8 cellular contexts compared by ENCODE assay signal in the genomic region with DNA sequence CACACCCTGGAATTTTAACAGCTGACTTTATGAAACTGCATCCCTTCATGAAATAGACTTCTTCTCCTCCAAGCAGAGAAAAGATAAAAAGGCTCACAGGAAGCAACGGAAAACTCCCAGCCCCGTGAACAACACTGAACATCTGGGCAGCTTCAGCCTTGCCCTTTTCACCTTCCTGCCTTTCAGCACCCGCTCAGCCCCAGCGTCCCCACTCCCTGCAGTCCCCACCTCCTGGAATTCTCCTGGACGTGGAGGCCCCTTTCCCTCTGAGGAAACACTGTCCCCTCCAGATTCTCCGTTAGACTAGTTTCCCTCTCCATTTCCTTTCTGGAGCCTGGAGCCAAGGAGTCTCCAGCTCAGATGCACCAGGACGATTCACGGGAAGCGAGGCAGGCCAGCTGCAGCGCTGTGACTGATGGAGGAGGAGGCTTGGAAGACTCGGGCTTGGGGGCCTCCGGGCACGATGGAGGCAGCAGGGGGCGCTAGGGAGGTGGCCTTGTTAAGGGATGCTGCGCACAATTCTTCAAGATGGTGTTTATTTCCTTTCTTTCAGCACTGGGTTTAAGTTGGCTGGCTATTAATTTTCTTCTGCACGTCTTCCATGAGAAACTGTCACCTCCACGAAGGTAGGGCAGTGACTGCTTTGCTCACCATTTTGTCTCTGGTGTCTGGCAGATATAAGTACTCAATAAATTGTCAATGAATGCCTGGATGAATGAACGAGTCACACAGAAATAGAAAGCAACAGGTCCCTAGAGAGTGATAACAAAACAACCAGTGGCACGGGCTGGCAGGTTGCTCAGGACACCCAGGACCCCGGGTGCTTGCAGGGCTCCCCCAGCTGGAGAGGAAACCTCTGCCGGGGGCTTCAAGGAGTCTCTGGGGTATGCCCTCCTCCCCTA. TPM values are rescaled to one million over a fixed set of nuclear protein-coding genes. Genes with fewer than 3 reads are reported as not detected.
DNase-seq lines count a peak whose midpoint lies in the region; ATAC-seq and TF ChIP-seq lines count a peak whose summit lies in the region.

No MANE protein-coding gene starts in this region.

- H3K4me1 Mint-ChIP-seq in activated B cell treated with CpG ODN at 0.5 μM for 24 hours, result peaks cover 8% of the 10 kb centered on the region

- no peaks in the 10 kb centered on the region for H3K27me3 ChIP-seq in right lobe of liver

- no peak overlapping the region for H3K27ac Mint-ChIP-seq in activated B cell treated with CpG ODN at 0.5 μM for 24 hours

- TF ChIP-seq CTCF in activated B cell treated with CpG ODN at 0.5 μM for 24 hours (IDR thresholded peaks at IDR 0.05) (no peak), right lobe of liver (IDR thresholded peaks at IDR 0.05) (peak; percentile 21 to 48 (median 34))

- 56% methylated on average over 11 of the region's 21 CpGs for WGBS in right lobe of liver (ENCODE audit: insufficient coverage, low coverage, low lambda C conversion rate, missing lambda C conversion rate)

- TF ChIP-seq POLR2A in right lobe of liver (IDR thresholded peaks at IDR 0.05), result no peak

- H3K27me3 Mint-ChIP-seq in activated B cell treated with CpG ODN at 0.5 μM for 24 hours, result peaks cover 39% of the 10 kb centered on the region

- peaks cover 0 to 26% (median 8%) of the 10 kb centered on the region in 4 donors for H3K4me1 ChIP-seq in right lobe of liver

- no peaks in the 10 kb centered on the region for H3K36me3 Mint-ChIP-seq in activated B cell treated with CpG ODN at 0.5 μM for 24 hours (ENCODE audit: low read depth)

- POLR2A ChIA-PET in activated B cell treated with CpG ODN at 0.5 μM for 24 hours (lab: Charles Lee), result no interaction called here

- ATAC-seq in activated B cell treated with CpG ODN at 0.5 μM for 24 hours (ENCODE audit: low read depth) (no peak), right lobe of liver (peak; percentile 16 to 47 (median 44))

- intact Hi-C loops in activated B cell treated with CpG ODN at 0.5 μM for 24 hours (cut with micrococcal nuclease), result loop anchor here (1.0 kb wide), 1 partner anchor 330 kb away; no protein-coding TSS in a partner anchor
- intact Hi-C loops in right lobe of liver (cut with DNase I), result no loop called here

- no peaks in the 10 kb centered on the region for H3K9me3 Mint-ChIP-seq in activated B cell treated with CpG ODN at 0.5 μM for 24 hours

- DNase-seq in activated gamma-delta T cell treated with Interleukin-2 at 50 U/mL for 16 hours, result peak; percentile 50
- DNase-seq in activated gamma-delta T cell (lab: John Stamatoyannopoulos, UW), result no peak
- DNase-seq in KG1 (lab: John Stamatoyannopoulos, UW), result peak; percentile 47
- DNase-seq in activated B cell treated with CpG ODN at 0.5 μM for 24 hours, result peak; percentile 26
- DNase-seq in cerebellar cortex (ENCODE audit: low spot score), result peak; percentile 69
- peak; percentile 58 to 71 (median 61) for DNase-seq in right lobe of liver
- DNase-seq in stimulated activated CD8-positive, alpha-beta memory T cell treated with anti-CD3 and anti-CD28 coated beads, Interleukin-12 subunit alpha, Interleukin-12 subunit beta, amount 100 ng/mL, for 24 hours (ENCODE audit: extremely low read depth), result peak; percentile 28
- no peak for DNase-seq in DMS79 treated with DMSO at 0.1 percent for 48 hours (lab: John Stamatoyannopoulos, UW)

- no peak overlapping the region for H3K4me3 ChIP-seq in right lobe of liver

- no peaks in the 10 kb centered on the region for H3K9me3 ChIP-seq in right lobe of liver

- H3K36me3 ChIP-seq in right lobe of liver, result no peaks in the 10 kb centered on the region

- CTCF ChIA-PET in activated B cell treated with CpG ODN at 0.5 μM for 24 hours (lab: Charles Lee), result interaction anchor here (1.2 kb wide), 1 partner anchor 10 kb away, joined by 3 read pairs; no protein-coding TSS in a partner anchor

- H3K4me3 Mint-ChIP-seq in activated B cell treated with CpG ODN at 0.5 μM for 24 hours, result no peak overlapping the region

- peak overlapping the region; percentile 64 to 91 (median 85) for H3K27ac ChIP-seq in right lobe of liver

RNA-seq across cellular contexts. Expression of a gene that starts 3.0 kb away (rescaled TPM):
- total RNA-seq in activated B cell treated with CpG ODN at 0.5 μM for 24 hours (not detected in 2 replicates), right lobe of liver (not detected)

RNA-seq across cellular contexts. Expression of a gene that starts 33.4 kb away (rescaled TPM):
- 0.27 and 0.29 TPM in 2 replicates for total RNA-seq in activated B cell treated with CpG ODN at 0.5 μM for 24 hours
- total RNA-seq in right lobe of liver, result not detected

Comparison
In these comparisons a context has a peak if more than half of its experiments do, and no peak if none do; other contexts are left out.
1. DNase-seq: peak in activated gamma-delta T cell treated with Interleukin-2 at 50 U/mL for 16 hours (single experiment), KG1 (single experiment), activated B cell treated with CpG ODN at 0.5 μM for 24 hours (single experiment), cerebellar cortex (single experiment), right lobe of liver (3 of 3) and stimulated activated CD8-positive, alpha-beta memory T cell treated with anti-CD3 and anti-CD28 coated beads, Interleukin-12 subunit alpha, Interleukin-12 subunit beta, amount 100 ng/mL, for 24 hours (single experiment); none in activated gamma-delta T cell (single experiment) and DMS79 treated with DMSO at 0.1 percent for 48 hours (single experiment).